Comparison of ENCODE assay signal across 8 cellular contexts in the genomic region with DNA sequence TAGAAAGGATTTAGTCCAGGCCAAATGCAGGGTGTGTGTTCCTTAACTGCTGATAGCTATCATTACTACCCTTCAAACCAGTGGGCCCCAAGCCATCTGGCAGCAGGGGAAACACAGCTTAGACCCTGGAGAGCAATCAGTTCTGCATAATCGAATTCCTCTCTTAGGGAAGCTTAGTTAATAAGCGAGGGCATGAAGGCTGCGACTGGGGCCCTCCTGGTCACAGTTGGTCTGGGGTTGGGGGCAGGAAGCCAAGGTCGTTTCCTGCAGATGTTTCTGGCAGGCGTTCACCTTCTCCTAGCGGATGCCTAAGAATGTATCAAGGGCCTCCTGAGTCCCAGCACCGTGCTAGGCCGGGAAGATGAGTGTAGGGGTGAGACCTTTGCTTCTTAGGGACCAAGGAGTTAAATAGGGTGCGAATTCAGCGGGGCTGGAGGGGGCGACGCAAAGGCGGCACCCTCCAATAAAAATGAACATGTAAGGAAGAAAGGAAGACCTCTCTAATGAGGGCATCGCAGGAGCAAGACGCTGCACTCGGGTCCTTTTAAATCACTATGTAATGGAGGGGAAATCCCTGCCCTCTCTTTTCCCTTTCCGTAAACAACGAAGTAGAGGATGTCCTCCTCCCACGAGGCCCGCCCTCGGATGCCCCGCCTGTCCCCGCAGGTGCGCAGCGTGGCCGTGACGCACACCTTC. TPM values are rescaled to one million over a fixed set of nuclear protein-coding genes. Genes with fewer than 3 reads are reported as not detected.
DNase-seq lines count a peak whose midpoint lies in the region; ATAC-seq and TF ChIP-seq lines count a peak whose summit lies in the region.

No MANE protein-coding gene starts in this region.

- WGBS in adrenal gland, 4 donors = 1 to 2% (median 2%) methylated on average over 16 to 27 of the region's 27 CpGs

- no peaks in the 10 kb centered on the region for H3K9me3 ChIP-seq in DND-41 (ENCODE audit: insufficient read depth, low read length, severe bottlenecking)
- no peaks in the 10 kb centered on the region for H3K9me3 ChIP-seq in adrenal gland (replicated peaks in 1 of 3)
- no peaks in the 10 kb centered on the region for H3K9me3 ChIP-seq in iPS-18a (ENCODE audit: control insufficient read depth, low read depth, low read length)

- H4K20me1 ChIP-seq in DND-41 (ENCODE audit: insufficient read depth, low read length) = no peaks in the 10 kb centered on the region

- H3K27ac ChIP-seq in DND-41 (ENCODE audit: low read length) = peak overlapping the region; percentile 51; the same call in 1 of the 2 replicates
- H3K27ac ChIP-seq in adrenal gland = peak overlapping the region in 4 of 5 donors; percentile 66 to 96 (median 92)
- H3K27ac ChIP-seq in iPS-18a (ENCODE audit: low read length) = no peak overlapping the region

- peak; percentile 39 for DNase-seq in DND-41
- no peak for DNase-seq in HFF-Myc (ENCODE audit: extremely low read depth, low read depth)
- DNase-seq in RPMI7951 (ENCODE audit: low read depth) = peak; percentile 43
- peak; percentile 64 to 86 (median 77) for DNase-seq in adrenal gland
- peak; percentile 91 for DNase-seq in stimulated activated CD4-positive, alpha-beta T cell treated with anti-CD3 and anti-CD28 coated beads, Interleukin-15, amount 100 ng/mL, for 24 hours

- ATAC-seq in DND-41 (ENCODE audit: insufficient read depth, low read depth) (no peak), HG03342 (IDR thresholded peaks at IDR 0.05; ENCODE audit: unreplicated experiment) (no peak), HG03045 (IDR thresholded peaks at IDR 0.05; ENCODE audit: unreplicated experiment) (no peak)

- peak overlapping the region; percentile 84 for H2AFZ ChIP-seq in DND-41 (ENCODE audit: low read depth, low read length)

- H3K9ac ChIP-seq in DND-41 (ENCODE audit: low read depth, low read length) (peak overlapping the region; percentile 59), iPS-18a (ENCODE audit: low read length) (peak overlapping the region; percentile 35)

- TF ChIP-seq POLR2A in adrenal gland (IDR thresholded peaks at IDR 0.05) = no peak

- no peaks in the 10 kb centered on the region for H3K27me3 ChIP-seq in DND-41 (ENCODE audit: insufficient read depth, low read length, poor library complexity)
- H3K27me3 ChIP-seq in adrenal gland = no peaks in the 10 kb centered on the region
- H3K27me3 ChIP-seq in iPS-18a (ENCODE audit: control insufficient read depth, insufficient read depth, low read length) = peaks cover 13% of the 10 kb centered on the region

- no peaks in the 10 kb centered on the region for H3K79me2 ChIP-seq in DND-41 (ENCODE audit: insufficient read depth, low read length)

- H3K4me1 ChIP-seq in DND-41 (ENCODE audit: insufficient read depth, low read length) = peaks cover 46% of the 10 kb centered on the region
- H3K4me1 ChIP-seq in adrenal gland (replicated peaks in 1 of 2) = peaks cover 28 to 35% of the 10 kb centered on the region in 2 donors
- H3K4me1 ChIP-seq in iPS-18a (ENCODE audit: control insufficient read depth, low read depth, low read length) = peaks cover 28% of the 10 kb centered on the region

- H3K4me2 ChIP-seq in DND-41 (ENCODE audit: insufficient read depth, low read length) = peak overlapping the region; percentile 97

- H3K36me3 ChIP-seq in DND-41 (ENCODE audit: insufficient read depth, low read length) (no peaks in the 10 kb centered on the region), adrenal gland (replicated peaks in 1 of 2) (no peaks in the 10 kb centered on the region), iPS-18a (ENCODE audit: control insufficient read depth, low read depth, low read length) (no peaks in the 10 kb centered on the region)

- intact Hi-C loops in adrenal gland (cut with DNase I) = loop anchor here (2.0 to 5.0 kb wide), 2 partner anchors 185 to 187 kb away; a partner anchor contains a TSS

- no peak for TF ChIP-seq CTCF in DND-41 (IDR thresholded peaks at IDR 0.05; ENCODE audit: borderline replicate concordance, extremely low read depth, low read length, poor library complexity, severe bottlenecking)
- no peak for TF ChIP-seq CTCF in HFF-Myc (IDR thresholded peaks at IDR 0.05; ENCODE audit: low read depth, low read length, missing control alignments)
- no peak for TF ChIP-seq CTCF in adrenal gland (IDR thresholded peaks at IDR 0.05)

- peak overlapping the region; percentile 39 to 79 for H3K4me3 ChIP-seq in DND-41 (ENCODE audit: low read depth in 1 of 2, low read length in 2 of 2)
- H3K4me3 ChIP-seq in HFF-Myc (replicated peaks; ENCODE audit: low read depth, low read length) = peak overlapping the region; percentile 51
- peak overlapping the region; percentile 26 to 80 (median 58) for H3K4me3 ChIP-seq in adrenal gland
- H3K4me3 ChIP-seq in iPS-18a (ENCODE audit: low read length) = peak overlapping the region; percentile 61

RNA-seq across cellular contexts. Expression of a gene that starts 16.5 kb away (rescaled TPM):
- total RNA-seq in RPMI7951 (2014; rRNA removed; shearing (Covaris generic)) = 15.7 and 17.7 TPM in 2 replicates
- total RNA-seq in adrenal gland = 10 to 100 TPM; 10.7 to 28.3 (median 18.5) TPM
- polyA plus RNA-seq in adrenal gland = 10 to 100 TPM in 1 of 3 donors, 1 to 10 TPM in 2; 4.9 to 15.0 (median 7.6) TPM

RNA-seq across cellular contexts. Expression of a gene that starts 27.3 kb away (rescaled TPM):
- not detected in 2 replicates for total RNA-seq in RPMI7951 (2014; rRNA removed; shearing (Covaris generic))
- total RNA-seq in adrenal gland = not detected
- polyA plus RNA-seq in adrenal gland = under 1 TPM in 2 of 3 donors, not detected in 1; 0.08 to 0.10 TPM
